ENCODE assay signal across 1 cellular context in the genomic region with DNA sequence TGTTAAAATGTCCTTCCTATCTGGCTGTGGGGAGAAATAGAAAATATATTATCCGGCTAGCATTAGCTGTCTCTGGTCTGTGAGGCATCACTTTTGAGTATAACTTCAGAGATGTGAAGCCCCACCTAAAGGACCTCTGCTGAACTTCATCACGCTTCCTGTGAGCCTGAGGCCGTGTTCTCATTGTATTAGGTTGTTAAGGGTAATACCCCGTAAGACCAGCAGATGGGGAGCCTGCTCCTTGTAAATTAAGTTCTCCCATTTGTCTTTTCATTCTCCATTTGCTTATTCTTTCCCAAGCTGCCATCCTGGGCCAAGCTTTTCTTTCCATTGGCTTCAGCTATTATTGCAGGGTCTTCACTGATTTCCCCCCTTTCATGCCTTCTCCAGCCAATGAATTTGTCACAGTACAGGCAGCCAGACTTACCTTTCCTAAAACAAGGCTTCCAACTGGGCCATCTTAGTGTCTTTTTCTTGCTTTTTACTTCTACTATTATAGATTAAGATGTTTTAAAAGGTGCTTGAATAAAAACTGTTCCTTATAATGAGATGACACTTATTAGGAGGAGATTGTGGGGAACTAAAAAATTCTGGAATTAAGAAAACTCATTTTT.
TF ChIP-seq lines count a peak whose summit lies in the region.

No MANE protein-coding gene starts in this region.

TF ChIP-seq in GM12878, 131 proteins besides CTCF, POLR2A, EP300 and RAD21:
- TF ChIP-seq SMAD1 (IDR thresholded peaks at IDR 0.05; ENCODE audit: low read depth, partially characterized antibody) (no peak), IRF4 (IDR thresholded peaks at IDR 0.05; ENCODE audit: low read depth, low read length) (0 out of 2 replicates have a peak, but pooled peaks have one; percentile 25), SMC3 (IDR thresholded peaks at IDR 0.05; ENCODE audit: borderline replicate concordance, low read length) (peak; percentile 85), ZNF217 (IDR thresholded peaks at IDR 0.05) (no peak), HDGF (IDR thresholded peaks at IDR 0.05) (peak; percentile 34), SMARCA5 (IDR thresholded peaks at IDR 0.05) (peak; percentile 71; the same call in 1 of the 2 replicates), SKIL (IDR thresholded peaks at IDR 0.05; ENCODE audit: low read depth, poor library complexity, severe bottlenecking) (peak; percentile 23), CHD4 (IDR thresholded peaks at IDR 0.05) (no peak), YY1 (IDR thresholded peaks at IDR 0.05; ENCODE audit: low read depth, low read length) (peak; percentile 67), POU2F2 (IDR thresholded peaks at IDR 0.05; ENCODE audit: borderline replicate concordance, low read depth, low read length) (peak; percentile 68; the same call in 1 of the 3 replicates), NBN (IDR thresholded peaks at IDR 0.05) (peak; percentile 51; the same call in 1 of the 2 replicates)
TF ChIP-seq in GM12878: peak in this region for 8.
